1 cellular context compared by ENCODE assay signal in genomic region chr6:51885957-51886356, GRCh38.
TF ChIP-seq lines count a peak whose summit lies in the region.

No MANE protein-coding gene starts in this region.

TF ChIP-seq in GM23338, 12 proteins besides CTCF, POLR2A, EP300 and RAD21 (continued from another document):
- TF ChIP-seq ZNF462 (CRISPR knock-in tag; IDR thresholded peaks at IDR 0.05) (no peak), NANOG (IDR thresholded peaks at IDR 0.05; ENCODE audit: borderline replicate concordance) (no peak), STAT1 (IDR thresholded peaks at IDR 0.05; ENCODE audit: unreplicated experiment) (no peak)
